Comparison of ENCODE assay signal across 31 cellular contexts in genomic region chr11:63177872-63178271, GRCh38. TPM values are rescaled to one million over a fixed set of nuclear protein-coding genes. Genes with fewer than 3 reads are reported as not detected.
"Had no signal": no experiment of that assay in that cellular context is flagged by ENCODE, and none has a peak within 500 bp of the region (broad histone marks: within the 10 kb centered on the region; RNA-seq: fewer than 3 reads in every experiment).

No MANE protein-coding gene starts in this region.

- H3K27ac ChIP-seq: stomach, suprapubic skin, testis, thoracic aorta, thyroid gland, tibial artery, tibial nerve, transverse colon, upper lobe of left lung, upper lobe of right lung, uterus, vagina had no signal

- DNase-seq: stimulated activated CD4-positive, alpha-beta T cell treated with anti-CD3 and anti-CD28 coated beads, Interleukin-2, amount 100 ng/mL, for 48 hours; stimulated activated CD4-positive, alpha-beta T cell treated with anti-CD3 and anti-CD28 coated beads, Interleukin-4, amount 100 ng/mL, for 1 hour; stimulated activated CD4-positive, alpha-beta T cell treated with anti-CD3 and anti-CD28 coated beads, Interleukin-4, amount 100 ng/mL, for 24 hours; stimulated activated CD4-positive, alpha-beta T cell treated with anti-CD3 and anti-CD28 coated beads, Interleukin-4, amount 100 ng/mL, for 4 hours; stimulated activated CD8-positive, alpha-beta memory T cell treated with anti-CD3 and anti-CD28 coated beads, Interleukin-4, amount 100 ng/mL, for 48 hours; stimulated activated naive B cell treated with anti-CD40 and anti-IgM and Interleukin-4, amounts not matched to agents 10 μg/mL and 1 μg/mL and 100 μg/mL, for 72 hours; stimulated activated naive CD4-positive, alpha-beta T cell; stimulated activated naive CD4-positive, alpha-beta T cell treated with Interleukin-2 at 50 U/mL for 16 hours; stimulated activated naive CD8-positive, alpha-beta T cell treated with anti-CD3 and anti-CD28 coated beads, Interleukin-15, amount 100 ng/mL, for 72 hours; stimulated activated naive CD8-positive, alpha-beta T cell treated with anti-CD3 and anti-CD28 coated beads, Interleukin-15, Interleukin-2, amounts not matched to agents 100 U/mL and 50 U/mL, for 24 hours; stomach; substantia nigra; testis; thyroid gland; tibial artery; transverse colon; trophoblast cell; upper lobe of left lung; upper lobe of right lung; uterus had no signal

- H3K36me3 ChIP-seq: stomach, suprapubic skin, thoracic aorta, thyroid gland, tibial artery, tibial nerve, transverse colon, upper lobe of left lung, upper lobe of right lung, uterus, vagina had no signal

- ATAC-seq: stimulated activated effector memory CD8-positive, alpha-beta T cell treated with anti-CD3 and anti-CD28 coated beads, Interleukin-12 subunit alpha, Interleukin-12 subunit beta, amount 100 ng/mL, for 72 hours; stimulated activated memory B cell treated with anti-CD40 and anti-IgM and Interleukin-4, amounts not matched to agents 10 μg/mL and 1 μg/mL and 100 μg/mL, for 72 hours; stimulated activated naive B cell treated with anti-CD40 and anti-IgM and Interleukin-4, amounts not matched to agents 10 μg/mL and 1 μg/mL and 100 μg/mL, for 72 hours; stimulated activated naive CD8-positive, alpha-beta T cell treated with anti-CD3 and anti-CD28 coated beads, Interleukin-15, amount 100 ng/mL, for 72 hours; stimulated activated naive CD8-positive, alpha-beta T cell treated with anti-CD3 and anti-CD28 coated beads, Interleukin-15, Interleukin-2, amounts not matched to agents 100 U/mL and 50 U/mL, for 24 hours; upper lobe of right lung had no signal

- H3K4me3 ChIP-seq: stomach, suprapubic skin, testis, thoracic aorta, thyroid gland, tibial artery, tibial nerve, transverse colon, upper lobe of left lung, upper lobe of right lung, uterus, vagina had no signal

- FAIRE-seq: urothelium cell line had no signal

- H3K4me1 ChIP-seq: stomach, suprapubic skin, testis, thyroid gland, tibial artery, tibial nerve, transverse colon, upper lobe of left lung, upper lobe of right lung, uterus, vagina had no signal

- H3K9me3 ChIP-seq: thoracic aorta, thyroid gland, transverse colon, upper lobe of right lung, uterus, vagina had no signal

- H3K27me3 ChIP-seq: suprapubic skin, testis, thyroid gland, tibial artery, tibial nerve, upper lobe of left lung, upper lobe of right lung, uterus, vagina had no signal

RNA-seq across cellular contexts. Expression of gene SLC22A24, which starts 33.9 kb away (rescaled TPM):
- total RNA-seq: stomach, subcutaneous adipose tissue, suprapubic skin, temporal lobe, testis, thoracic aorta, thyroid gland, tibial nerve, transverse colon, upper lobe of left lung, upper lobe of right lung, ureter, urinary bladder, uterus, vagina had no signal
- polyA plus RNA-seq: stomach, urinary bladder had no signal
